In the genomic region with DNA sequence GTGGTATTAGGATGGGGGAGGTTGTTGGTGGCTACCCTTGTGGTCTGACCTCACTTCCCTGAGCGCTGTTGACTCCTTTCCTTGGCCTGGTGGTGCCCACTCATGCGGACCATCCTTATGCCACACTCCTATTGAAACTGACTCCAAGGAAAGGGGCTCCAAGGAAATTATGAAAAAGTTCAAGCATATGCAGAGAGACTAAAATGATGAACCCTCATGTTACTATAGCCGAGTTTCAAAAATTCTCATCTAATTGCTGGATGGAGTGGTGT, we compare ENCODE assay signal across 20 cellular contexts.
A peak's percentile ranks its signal among the peaks of the same experiment; 100 is the strongest.
DNase-seq lines count a peak whose midpoint lies in the region; TF ChIP-seq lines count a peak whose summit lies in the region.
"Had no signal": no experiment of that assay in that cellular context is flagged by ENCODE, and none has a peak within 500 bp of the region (broad histone marks: within the 10 kb centered on the region; RNA-seq: fewer than 3 reads in every experiment).

No MANE protein-coding gene starts in this region.

- no peaks in the 10 kb centered on the region for H3K9me3 Mint-ChIP-seq in neural progenitor cell
- H3K9me3 Mint-ChIP-seq: CD4-positive, CD25-positive, alpha-beta regulatory T cell; HFFc6 had no signal

- H3K27me3 ChIP-seq in BLaER1 (no peaks in the 10 kb centered on the region), neural progenitor cell (no peaks in the 10 kb centered on the region)
- H3K27me3 ChIP-seq in effector memory CD4-positive, alpha-beta T cell (replicated peaks; ENCODE audit: control insufficient read depth, insufficient read depth, low read length, poor library complexity, severe bottlenecking): no peaks in the 10 kb centered on the region
- H3K27me3 ChIP-seq: BE2C, MG63, Peyer's patch had no signal

- H3K9me3 ChIP-seq in BLaER1 (no peaks in the 10 kb centered on the region), neural progenitor cell (ENCODE audit: low read depth) (no peaks in the 10 kb centered on the region)
- H3K9me3 ChIP-seq in effector memory CD4-positive, alpha-beta T cell (ENCODE audit: control insufficient read depth, low read length): no peaks in the 10 kb centered on the region
- H3K9me3 ChIP-seq: BE2C, HAP-1, MG63, Peyer's patch, SK-N-SH had no signal

- H3K4me1 ChIP-seq in BLaER1 (peaks cover 12% of the 10 kb centered on the region), neural progenitor cell (peaks cover 14% of the 10 kb centered on the region)
- no peaks in the 10 kb centered on the region for H3K4me1 ChIP-seq in effector memory CD4-positive, alpha-beta T cell (ENCODE audit: control insufficient read depth, insufficient read depth, low read length, poor library complexity, severe bottlenecking)
- H3K4me1 ChIP-seq: Peyer's patch had no signal

- peaks cover 3% of the 10 kb centered on the region for H3K27me3 Mint-ChIP-seq in neural progenitor cell (ENCODE audit: insufficient read depth, low read depth)

- TF ChIP-seq POLR2A in NB4 (IDR thresholded peaks at IDR 0.05; ENCODE audit: extremely low read depth, insufficient read length): no peak

- no peak overlapping the region for H3K9ac ChIP-seq in BLaER1
- H3K9ac ChIP-seq in neural progenitor cell: no peak overlapping the region
- H3K9ac ChIP-seq: SK-N-SH had no signal

- no peak overlapping the region for H2AFZ ChIP-seq in neural progenitor cell (replicated peaks)

- H3K36me3 ChIP-seq in BLaER1: no peaks in the 10 kb centered on the region
- H3K36me3 ChIP-seq in neural progenitor cell: no peaks in the 10 kb centered on the region
- no peaks in the 10 kb centered on the region for H3K36me3 ChIP-seq in effector memory CD4-positive, alpha-beta T cell (ENCODE audit: control insufficient read depth, insufficient read depth, low read length)
- H3K36me3 ChIP-seq: BE2C, HAP-1, MG63, Peyer's patch had no signal

- peaks cover 14% of the 10 kb centered on the region for H3F3A ChIP-seq in neural progenitor cell (ENCODE audit: low read depth)

- H3K27ac ChIP-seq in BLaER1 (no peak overlapping the region), epithelial cell of prostate (peak overlapping the region; percentile 26), neural progenitor cell (no peak overlapping the region)
- H3K27ac ChIP-seq in effector memory CD4-positive, alpha-beta T cell (ENCODE audit: insufficient read depth, low read length, poor library complexity, severe bottlenecking): no peak overlapping the region
- H3K27ac ChIP-seq: Peyer's patch had no signal

- H3K27ac Mint-ChIP-seq in neural progenitor cell: peak overlapping the region; percentile 39
- H3K27ac Mint-ChIP-seq: CD4-positive, CD25-positive, alpha-beta regulatory T cell; HFFc6 had no signal

- no peaks in the 10 kb centered on the region for H3K36me3 Mint-ChIP-seq in neural progenitor cell
- H3K36me3 Mint-ChIP-seq: CD4-positive, CD25-positive, alpha-beta regulatory T cell had no signal

- no peaks in the 10 kb centered on the region for H3K79me2 ChIP-seq in neural progenitor cell (ENCODE audit: low read depth)

- H3K4me2 ChIP-seq in BLaER1 (peak overlapping the region; percentile 36), neural progenitor cell (no peak overlapping the region)

- H4K20me1 ChIP-seq in BLaER1: no peaks in the 10 kb centered on the region
- no peaks in the 10 kb centered on the region for H4K20me1 ChIP-seq in neural progenitor cell (ENCODE audit: low read depth)

- no peak overlapping the region for H3K4me3 ChIP-seq in BLaER1
- no peak overlapping the region for H3K4me3 ChIP-seq in NB4 (ENCODE audit: low read depth, low read length)
- no peak overlapping the region for H3K4me3 ChIP-seq in neural progenitor cell
- no peak overlapping the region for H3K4me3 ChIP-seq in effector memory CD4-positive, alpha-beta T cell (ENCODE audit: insufficient read depth, low read depth, low read length, poor library complexity, severe bottlenecking)
- H3K4me3 ChIP-seq: HAP-1, MG63, Peyer's patch had no signal

- TF ChIP-seq CTCF in NB4 (IDR thresholded peaks at IDR 0.05; ENCODE audit: low read depth, low read length) (no peak), neural progenitor cell (IDR thresholded peaks at IDR 0.05) (no peak)

- H3K4me1 Mint-ChIP-seq in neural progenitor cell: peaks cover 22% of the 10 kb centered on the region
- H3K4me1 Mint-ChIP-seq: CD4-positive, CD25-positive, alpha-beta regulatory T cell had no signal

- no peak overlapping the region for H3K4me3 Mint-ChIP-seq in neural progenitor cell
- H3K4me3 Mint-ChIP-seq: CD4-positive, CD25-positive, alpha-beta regulatory T cell; HFFc6 had no signal

- DNase-seq in NB4 (ENCODE audit: low read depth) (peak; percentile 29), epithelial cell of prostate (ENCODE audit: low read depth, low spot score) (no peak), neural progenitor cell (ENCODE audit: low spot score) (no peak), NCI-H2081 treated with DMSO at 0.1 percent for 48 hours (lab: John Stamatoyannopoulos, UW) (no peak), nucleus accumbens (lab: John Stamatoyannopoulos, UW) (no peak)
- DNase-seq in activated CD4-positive, alpha-beta T cell treated with anti-CD3 and anti-CD28 coated beads for 48 hours: no peak
- DNase-seq in effector memory CD4-positive, alpha-beta T cell: no peak
- DNase-seq: 8988T; ACHN; BE2C; CD4-positive, CD25-positive, alpha-beta regulatory T cell; GOT3; MG63; NCI-H446 treated with DMSO at 0.1 percent for 48 hours; NCI-H526; Peyer's patch; SK-N-SH had no signal
